Comparison of ENCODE assay signal across 8 cellular contexts in genomic region chr2:71226965-71227560, GRCh38. TPM values are rescaled to one million over a fixed set of nuclear protein-coding genes. Genes with fewer than 3 reads are reported as not detected.
A peak's percentile ranks its signal among the peaks of the same experiment; 100 is the strongest.
DNase-seq lines count a peak whose midpoint lies in the region; ATAC-seq and TF ChIP-seq lines count a peak whose summit lies in the region.

TSS of gene PAIP2B (minus strand) at chr2:71227103. CDS start at chr2:71202589, 24,514 bp downstream.

- H2AK5ac ChIP-seq in trophoblast cell (ENCODE audit: low read length), result no peak within 1 kb of the TSS

- H2BK120ac ChIP-seq in trophoblast cell (ENCODE audit: insufficient read depth, low read length, poor library complexity), result peak within 1 kb of the TSS; percentile 27

- no peak within 1 kb of the TSS for H4K91ac ChIP-seq in trophoblast cell (ENCODE audit: low read depth, low read length)

- peak within 1 kb of the TSS; percentile 87 for H3K4me3 ChIP-seq in GM12864 (ENCODE audit: low read depth, low read length)
- H3K4me3 ChIP-seq in heart left ventricle, result peak within 1 kb of the TSS; percentile 64 to 91 (median 82)
- H3K4me3 ChIP-seq in trophoblast cell (ENCODE audit: low read depth, low read length), result peak within 1 kb of the TSS; percentile 80
- H3K4me3 ChIP-seq in transverse colon, result peak within 1 kb of the TSS; percentile 72 to 89 (median 86)

- H3K36me3 ChIP-seq in heart left ventricle, result no peaks in the 10 kb centered on the region
- no peaks in the 10 kb centered on the region for H3K36me3 ChIP-seq in trophoblast cell (ENCODE audit: control insufficient read depth in 1 of 2, insufficient read depth in 2 of 2, low read length in 2 of 2)
- H3K36me3 ChIP-seq in transverse colon, result no peaks in the 10 kb centered on the region

- H2AFZ ChIP-seq in trophoblast cell (ENCODE audit: insufficient read depth, low read length, poor library complexity), result peak within 1 kb of the TSS; percentile 99

- H4K8ac ChIP-seq in trophoblast cell (ENCODE audit: low read depth, low read length), result peak within 1 kb of the TSS; percentile 54

- in situ Hi-C loops in transverse colon (cut with MboI; ENCODE audit: low pct_ligation_motif_present in 1 of 4, low pct_unique_long_range_greater_than_20kb in 1 of 4, low sequenced_read_pairs in 3 of 4), result no loop called here

- H3K79me1 ChIP-seq in trophoblast cell (ENCODE audit: low read length), result peaks cover 1% of the 10 kb centered on the region

- no peak within 1 kb of the TSS for H4K12ac ChIP-seq in trophoblast cell (ENCODE audit: low read depth, low read length)

- H3K14ac ChIP-seq in trophoblast cell (ENCODE audit: low read length), result peak within 1 kb of the TSS; percentile 26

- no peak within 1 kb of the TSS for H2BK5ac ChIP-seq in trophoblast cell (ENCODE audit: low read depth, low read length, poor library complexity)

- no peaks in the 10 kb centered on the region for H3K9me3 ChIP-seq in heart left ventricle
- H3K9me3 ChIP-seq in trophoblast cell (ENCODE audit: insufficient read depth, low read depth, low read length), result no peaks in the 10 kb centered on the region
- no peaks in the 10 kb centered on the region for H3K9me3 ChIP-seq in transverse colon

- H3K4ac ChIP-seq in trophoblast cell (ENCODE audit: low read depth, low read length), result peak within 1 kb of the TSS; percentile 25

- DNase-seq in GM12864 (ENCODE audit: low read depth) (peak; percentile 99), NCI-H1417 (lab: John Stamatoyannopoulos, UW) (peak; percentile 99 to 100 (median 100)), T follicular helper cell (ENCODE audit: low read depth) (peak; percentile 98), amniotic epithelial cell (ENCODE audit: low read depth) (peak; percentile 99), heart left ventricle (peak; percentile 98 to 99 (median 99)), trophoblast cell (peak; percentile 100), transverse colon (peak; percentile 99)

- intact Hi-C loops in heart left ventricle (cut with DNase I) (loop anchor here in 9 of 10 donors (1.0 to 10.0 kb wide), 11 partner anchors 16 to 285 kb away; partner anchors contain the start of genes ZNF638 (in 6 of the 9) and DYSF (in 2 of the 9)), transverse colon (cut with DNase I; ENCODE audit: low total_unique reads) (no loop called here)

- peak; percentile 76 to 88 for TF ChIP-seq POLR2A in heart left ventricle (IDR thresholded peaks at IDR 0.05)
- TF ChIP-seq POLR2A in transverse colon (IDR thresholded peaks at IDR 0.05), result peak; percentile 85

- WGBS in heart left ventricle, 4 donors, result 0% methylated on average over 22 to 30 of the region's 30 CpGs
- no CpG with 5 or more reads among the region's 30 CpGs for WGBS in trophoblast cell (ENCODE audit: extremely low coverage, insufficient coverage, insufficient read length)
- WGBS in transverse colon (ENCODE audit: low coverage in 1 of 2), 2 donors, result 0 to 1% methylated on average over 4 to 30 of the region's 30 CpGs

- ATAC-seq in HG02678 (IDR thresholded peaks at IDR 0.05; ENCODE audit: unreplicated experiment), result peak; percentile 92
- peak; percentile 95 to 98 (median 96) for ATAC-seq in heart left ventricle

- H3K4me2 ChIP-seq in trophoblast cell (ENCODE audit: low read length), result peak within 1 kb of the TSS; percentile 99

- H3K23ac ChIP-seq in trophoblast cell (ENCODE audit: low read length), result no peak within 1 kb of the TSS

- no peak for TF ChIP-seq EP300 in transverse colon (IDR thresholded peaks at IDR 0.05; ENCODE audit: low read depth)

- H3K9ac ChIP-seq in trophoblast cell (ENCODE audit: low read length), result peak within 1 kb of the TSS; percentile 71

- peak within 1 kb of the TSS; percentile 85 to 97 (median 94) for H3K27ac ChIP-seq in heart left ventricle
- H3K27ac ChIP-seq in trophoblast cell (ENCODE audit: low read depth, low read length), result no peak within 1 kb of the TSS
- peak within 1 kb of the TSS; percentile 90 to 94 (median 92) for H3K27ac ChIP-seq in transverse colon

- H3K4me1 ChIP-seq in heart left ventricle, result peaks cover 0 to 16% (median 7%) of the 10 kb centered on the region in 12 donors
- peaks cover 0 to 4% of the 10 kb centered on the region in 2 experiments for H3K4me1 ChIP-seq in trophoblast cell (ENCODE audit: control insufficient read depth in 1 of 2, insufficient read depth in 2 of 2, low read length in 2 of 2)
- peaks cover 3 to 17% (median 12%) of the 10 kb centered on the region in 4 donors for H3K4me1 ChIP-seq in transverse colon

- H3K27me3 ChIP-seq in heart left ventricle, result peaks cover 0 to 5% (median 0%) of the 10 kb centered on the region in 9 donors
- H3K27me3 ChIP-seq in trophoblast cell (ENCODE audit: insufficient read depth, low read length), result no peaks in the 10 kb centered on the region
- H3K27me3 ChIP-seq in transverse colon, result no peaks in the 10 kb centered on the region

- no peak for TF ChIP-seq CTCF in GM12864 (IDR thresholded peaks at IDR 0.05; ENCODE audit: low read depth, low read length, missing control alignments)
- no peak for TF ChIP-seq CTCF in heart left ventricle (IDR thresholded peaks at IDR 0.05)
- TF ChIP-seq CTCF in transverse colon (IDR thresholded peaks at IDR 0.05), result no peak

- no peak within 1 kb of the TSS for H3K18ac ChIP-seq in trophoblast cell (ENCODE audit: low read length)

- no peak within 1 kb of the TSS for H2BK12ac ChIP-seq in trophoblast cell (ENCODE audit: low read length)

- no peaks in the 10 kb centered on the region for H3K79me2 ChIP-seq in trophoblast cell (ENCODE audit: control insufficient read depth, insufficient read depth, low read length, poor library complexity)

RNA-seq across cellular contexts. Expression of gene PAIP2B, which starts in this region (rescaled TPM):
- total RNA-seq in heart left ventricle (10 to 100 TPM; 38.3 to 89.0 (median 53.2) TPM), transverse colon (1 to 10 TPM; 1.2 to 7.0 (median 3.6) TPM)
- polyA plus RNA-seq in heart left ventricle, result 10 to 100 TPM; 11.9 to 22.2 TPM
- 3.0 and 3.2 TPM in 2 replicates for polyA plus RNA-seq in trophoblast cell (2013)

Comparison
In these comparisons a context has a peak if more than half of its experiments do, and no peak if none do; other contexts are left out.
1. RNA of gene PAIP2B (total RNA-seq): 38.3 to 89.0 TPM in heart left ventricle; 1.2 to 7.0 TPM in transverse colon; every median in the first group is over 4 times any median in the second.
2. Peak in every context shown above with its lines, with median percentiles within 50 percentile points of each other: DNase-seq and H3K4me3 ChIP-seq.